Comparison of ENCODE assay signal across 33 cellular contexts in genomic region chr12:77813558-77813957, GRCh38. TPM values are rescaled to one million over a fixed set of nuclear protein-coding genes. Genes with fewer than 3 reads are reported as not detected.
"Had no signal": no experiment of that assay in that cellular context is flagged by ENCODE, and none has a peak within 500 bp of the region (broad histone marks: within the 10 kb centered on the region; RNA-seq: fewer than 3 reads in every experiment).

No MANE protein-coding gene starts in this region.

- H3K27me3 ChIP-seq: adrenal gland had no signal

- H3K36me3 ChIP-seq: adrenal gland, MG63 had no signal

- H3K4me2 ChIP-seq: PC-9 had no signal

- H2AFZ ChIP-seq: PC-9 had no signal

- FAIRE-seq: RCC 7860, TTC549 had no signal

- H3K9me3 ChIP-seq: adrenal gland, MG63 had no signal

- H3K4me1 ChIP-seq: adrenal gland had no signal

- H3K4me3 ChIP-seq: adrenal gland, MG63, PC-9 had no signal

- H3K27ac ChIP-seq: adrenal gland, PC-9, RWPE1, VCaP had no signal

- ATAC-seq: activated naive CD4-positive, alpha-beta T cell treated with anti-CD3 and anti-CD28 coated beads, Interleukin-2, amount 50 U/mL, for 72 hours; activated T-cell treated with anti-CD3 and anti-CD28 coated beads, Interleukin-2, amount 50 U/mL, for 4 hours; Right ventricle myocardium inferior had no signal

- DNase-seq: activated B cell treated with CpG ODN at 0.5 μM for 24 hours; activated CD4-positive, alpha-beta memory T cell treated with anti-CD3 and anti-CD28 coated beads for 36 hours; activated CD4-positive, alpha-beta T cell treated with anti-CD3 and anti-CD28 coated beads for 4 hours; activated CD4-positive, alpha-beta T cell treated with anti-CD3 and anti-CD28 coated beads, Interleukin-2, amount 50 U/mL, for 1 hour; activated CD4-positive, CD25-positive, alpha-beta regulatory T cell treated with anti-CD3 and anti-CD28 coated beads, Interleukin-2, amount 50 U/mL, for 72 hours; activated CD8-positive, alpha-beta memory T cell treated with anti-CD3 and anti-CD28 coated beads, Interleukin-2, amount 50 U/mL, for 4 hours; activated gamma-delta T cell treated with Interleukin-2 at 50 U/mL for 16 hours; activated naive CD4-positive, alpha-beta T cell treated with anti-CD3 and anti-CD28 coated beads for 36 hours; activated T-cell treated with anti-CD3 and anti-CD28 coated beads for 4 hours; activated T-cell treated with anti-CD3 and anti-CD28 coated beads, Interleukin-2, amount 50 U/mL, for 4 hours; adrenal gland; anterior cingulate cortex; central memory CD4-positive, alpha-beta T cell; Karpas-422; MG63; NCI-H1048; NCI-H1105 treated with DMSO at 0.1 percent for 48 hours; NCI-H1436; NCI-H1694; NCI-H2029; NCI-H524 treated with DMSO at 0.1 percent for 48 hours; PC-9; SIG-M5; T1000 had no signal

RNA-seq across cellular contexts. Expression of gene NAV3, which starts 17.1 kb away (rescaled TPM):
- total RNA-seq: activated B cell treated with CpG ODN at 0.5 μM for 24 hours; activated CD4-positive, alpha-beta memory T cell treated with anti-CD3 and anti-CD28 coated beads for 36 hours; activated naive CD4-positive, alpha-beta T cell treated with anti-CD3 and anti-CD28 coated beads for 36 hours; activated naive CD4-positive, alpha-beta T cell treated with anti-CD3 and anti-CD28 coated beads, Interleukin-2, amount 50 U/mL, for 72 hours; activated T-helper 1 cell treated with anti-CD3 and anti-CD28 coated beads, Interleukin-12 subunit alpha, Interleukin-12 subunit beta, Interleukin-2, Interleukin-4 antibody, amounts not matched to agents 30 ng/mL and 10 ng/mL and 1 ng/mL, durations not matched to agents 14 hours and 24 hours and 36 hours; T-helper 1 cell treated with Interleukin-12 subunit alpha and Interleukin-12 subunit beta and Interleukin-4 antibody, amounts not matched to agents 30 ng/mL and 1 ng/mL, for 36 hours; T-helper 2 cell treated with Interferon-gamma antibody and Interleukin-4, amounts not matched to agents 100 ng/mL and 5 ng/mL, for 36 hours had no signal
